Comparison of ENCODE assay signal across 9 cellular contexts in the genomic region with DNA sequence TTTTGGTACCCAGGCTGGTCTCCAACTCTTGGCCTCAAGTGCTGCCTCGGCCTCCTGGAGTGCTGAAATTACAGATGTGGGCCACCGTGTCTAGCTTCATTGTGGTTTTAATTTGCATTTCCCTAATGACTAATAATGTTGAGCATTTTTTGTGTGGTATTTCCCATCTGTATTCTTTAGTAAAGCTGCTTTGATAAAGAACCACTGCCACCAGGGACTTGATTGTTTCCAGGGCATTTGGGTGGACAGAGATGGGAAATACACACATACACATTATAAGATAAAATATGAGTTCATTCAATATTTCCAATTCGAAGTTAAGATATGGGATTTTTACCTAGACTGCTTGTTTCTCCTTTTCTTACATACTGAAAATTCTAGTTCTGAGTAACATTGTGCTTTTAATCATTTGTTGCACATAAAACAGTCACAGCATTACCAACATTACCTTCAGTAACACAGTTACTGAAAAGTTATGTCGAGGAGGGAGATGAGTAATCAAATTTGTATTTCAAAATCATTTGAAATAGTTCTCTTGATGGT. TPM values are rescaled to one million over a fixed set of nuclear protein-coding genes. Genes with fewer than 3 reads are reported as not detected.
DNase-seq lines count a peak whose midpoint lies in the region; ATAC-seq and TF ChIP-seq lines count a peak whose summit lies in the region.
"Had no signal": no experiment of that assay in that cellular context is flagged by ENCODE, and none has a peak within 500 bp of the region (broad histone marks: within the 10 kb centered on the region; RNA-seq: fewer than 3 reads in every experiment).

No MANE protein-coding gene starts in this region.

- no peaks in the 10 kb centered on the region for H3K9me3 Mint-ChIP-seq in activated B cell treated with CpG ODN at 0.5 μM for 24 hours

- intact Hi-C loops in activated B cell treated with CpG ODN at 0.5 μM for 24 hours (cut with micrococcal nuclease), result loop anchor here (2.0 kb wide), 1 partner anchor 28 kb away; a partner anchor contains a TSS

- peak; percentile 77 for ATAC-seq in HG02885 (IDR thresholded peaks at IDR 0.05; ENCODE audit: poor library complexity, unreplicated experiment)
- ATAC-seq in activated B cell treated with CpG ODN at 0.5 μM for 24 hours (ENCODE audit: low read depth), result peak; percentile 74

- no peak overlapping the region for H3K27ac Mint-ChIP-seq in activated B cell treated with CpG ODN at 0.5 μM for 24 hours

- CTCF ChIA-PET in activated B cell treated with CpG ODN at 0.5 μM for 24 hours (lab: Charles Lee), result no interaction called here

- peaks cover 12% of the 10 kb centered on the region for H3K4me1 Mint-ChIP-seq in activated B cell treated with CpG ODN at 0.5 μM for 24 hours

- POLR2A ChIA-PET in activated B cell treated with CpG ODN at 0.5 μM for 24 hours (lab: Charles Lee), result interaction anchor here (0.6 kb wide), 1 partner anchor 63 kb away, joined by 5 read pairs; no protein-coding TSS in a partner anchor

- H3K4me3 Mint-ChIP-seq in activated B cell treated with CpG ODN at 0.5 μM for 24 hours, result no peak overlapping the region

- peak; percentile 2 for DNase-seq in activated T-cell treated with anti-CD3 and anti-CD28 coated beads for 24 hours (ENCODE audit: low read depth)
- DNase-seq in activated T-cell treated with anti-CD3 and anti-CD28 coated beads for 4 hours, result no peak
- DNase-seq in activated B cell treated with CpG ODN at 0.5 μM for 24 hours, result no peak
- DNase-seq in stimulated activated CD8-positive, alpha-beta memory T cell treated with anti-CD3 and anti-CD28 coated beads, Interleukin-4, amount 100 ng/mL, for 48 hours, result peak; percentile 47
- no peak for DNase-seq in DMS53 (lab: John Stamatoyannopoulos, UW)
- no peak for DNase-seq in SIG-M5 (lab: John Stamatoyannopoulos, UW)
- no peak for DNase-seq in C1 segment of cervical spinal cord (lab: John Stamatoyannopoulos, UW)
- DNase-seq: RPMI8226 had no signal

- peaks cover 8% of the 10 kb centered on the region for H3K36me3 Mint-ChIP-seq in activated B cell treated with CpG ODN at 0.5 μM for 24 hours (ENCODE audit: low read depth)

- no peaks in the 10 kb centered on the region for H3K27me3 Mint-ChIP-seq in activated B cell treated with CpG ODN at 0.5 μM for 24 hours

- no peak for TF ChIP-seq CTCF in activated B cell treated with CpG ODN at 0.5 μM for 24 hours (IDR thresholded peaks at IDR 0.05)

RNA-seq across cellular contexts. Expression of a gene that starts 28.9 kb away (rescaled TPM):
- 8.1 TPM in 2 replicates for total RNA-seq in activated B cell treated with CpG ODN at 0.5 μM for 24 hours

Comparison
In these comparisons a context has a peak if more than half of its experiments do, and no peak if none do; other contexts are left out.
1. DNase-seq: peak in activated T-cell treated with anti-CD3 and anti-CD28 coated beads for 24 hours (single experiment) and stimulated activated CD8-positive, alpha-beta memory T cell treated with anti-CD3 and anti-CD28 coated beads, Interleukin-4, amount 100 ng/mL, for 48 hours (single experiment); none in activated T-cell treated with anti-CD3 and anti-CD28 coated beads for 4 hours (single experiment), activated B cell treated with CpG ODN at 0.5 μM for 24 hours (single experiment), DMS53 (single experiment), SIG-M5 (single experiment) and C1 segment of cervical spinal cord (0 of 14).